In the genomic region with DNA sequence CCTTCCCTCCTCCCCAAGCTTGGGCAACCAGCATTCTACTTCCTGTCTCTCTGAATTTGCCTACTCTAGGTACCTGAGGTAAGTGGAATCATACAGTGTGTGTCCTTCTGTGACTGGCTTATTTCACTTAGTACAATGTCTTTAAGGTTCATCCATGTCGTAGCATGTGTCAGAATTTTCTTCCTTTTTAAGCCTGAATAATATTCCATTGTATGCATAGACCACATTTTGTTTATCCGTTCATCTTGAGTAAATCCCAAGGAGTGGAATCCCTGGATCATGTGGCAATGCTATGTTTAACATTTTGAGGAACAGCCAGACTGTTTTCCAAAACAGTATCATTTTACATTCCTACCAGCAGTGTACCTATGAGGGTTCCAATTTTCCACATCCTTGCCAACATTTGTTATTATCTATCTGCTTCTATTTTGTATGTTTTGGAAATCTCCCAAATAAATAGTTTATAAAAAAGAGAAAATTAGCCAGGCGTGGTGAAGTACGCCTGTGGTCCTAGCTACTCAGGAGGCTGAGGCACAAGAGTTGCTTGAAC, we compare ENCODE assay signal across 11 cellular contexts.
"Had no signal": no experiment of that assay in that cellular context is flagged by ENCODE, and none has a peak within 500 bp of the region (broad histone marks: within the 10 kb centered on the region; RNA-seq: fewer than 3 reads in every experiment).

No MANE protein-coding gene starts in this region.

- H3K4me3 ChIP-seq: dorsolateral prefrontal cortex, prostate gland, upper lobe of right lung had no signal

- H3K9me3 ChIP-seq: prostate gland, upper lobe of right lung had no signal

- H3K27ac ChIP-seq: dorsolateral prefrontal cortex, prostate gland, upper lobe of right lung had no signal

- H3K4me1 ChIP-seq: prostate gland, upper lobe of right lung had no signal

- ATAC-seq: left colon; right cardiac atrium; stimulated activated naive CD8-positive, alpha-beta T cell treated with anti-CD3 and anti-CD28 coated beads, Interleukin-15, amount 100 ng/mL, for 72 hours; upper lobe of right lung had no signal

- DNase-seq: activated CD4-positive, alpha-beta T cell treated with anti-CD3 and anti-CD28 coated beads, Interleukin-2, amount 50 U/mL, for 1 hour; activated CD8-positive, alpha-beta memory T cell treated with anti-CD3 and anti-CD28 coated beads for 24 hours; activated naive CD4-positive, alpha-beta T cell treated with anti-CD3 and anti-CD28 coated beads for 36 hours; dorsolateral prefrontal cortex; endodermal cell; left colon; right cardiac atrium; small intestine; stimulated activated naive CD8-positive, alpha-beta T cell treated with anti-CD3 and anti-CD28 coated beads, Interleukin-15, amount 100 ng/mL, for 72 hours; upper lobe of right lung had no signal

- H3K27me3 ChIP-seq: dorsolateral prefrontal cortex, upper lobe of right lung had no signal
